ENCODE assay signal across 1 cellular context in genomic region chr16:53766304-53767016, GRCh38.
TF ChIP-seq lines count a peak whose summit lies in the region.

No MANE protein-coding gene starts in this region.

TF ChIP-seq in HepG2, 621 proteins besides CTCF, POLR2A, EP300 and RAD21 (continued from another document and continues in another):
- TF ChIP-seq, protein P1, sequence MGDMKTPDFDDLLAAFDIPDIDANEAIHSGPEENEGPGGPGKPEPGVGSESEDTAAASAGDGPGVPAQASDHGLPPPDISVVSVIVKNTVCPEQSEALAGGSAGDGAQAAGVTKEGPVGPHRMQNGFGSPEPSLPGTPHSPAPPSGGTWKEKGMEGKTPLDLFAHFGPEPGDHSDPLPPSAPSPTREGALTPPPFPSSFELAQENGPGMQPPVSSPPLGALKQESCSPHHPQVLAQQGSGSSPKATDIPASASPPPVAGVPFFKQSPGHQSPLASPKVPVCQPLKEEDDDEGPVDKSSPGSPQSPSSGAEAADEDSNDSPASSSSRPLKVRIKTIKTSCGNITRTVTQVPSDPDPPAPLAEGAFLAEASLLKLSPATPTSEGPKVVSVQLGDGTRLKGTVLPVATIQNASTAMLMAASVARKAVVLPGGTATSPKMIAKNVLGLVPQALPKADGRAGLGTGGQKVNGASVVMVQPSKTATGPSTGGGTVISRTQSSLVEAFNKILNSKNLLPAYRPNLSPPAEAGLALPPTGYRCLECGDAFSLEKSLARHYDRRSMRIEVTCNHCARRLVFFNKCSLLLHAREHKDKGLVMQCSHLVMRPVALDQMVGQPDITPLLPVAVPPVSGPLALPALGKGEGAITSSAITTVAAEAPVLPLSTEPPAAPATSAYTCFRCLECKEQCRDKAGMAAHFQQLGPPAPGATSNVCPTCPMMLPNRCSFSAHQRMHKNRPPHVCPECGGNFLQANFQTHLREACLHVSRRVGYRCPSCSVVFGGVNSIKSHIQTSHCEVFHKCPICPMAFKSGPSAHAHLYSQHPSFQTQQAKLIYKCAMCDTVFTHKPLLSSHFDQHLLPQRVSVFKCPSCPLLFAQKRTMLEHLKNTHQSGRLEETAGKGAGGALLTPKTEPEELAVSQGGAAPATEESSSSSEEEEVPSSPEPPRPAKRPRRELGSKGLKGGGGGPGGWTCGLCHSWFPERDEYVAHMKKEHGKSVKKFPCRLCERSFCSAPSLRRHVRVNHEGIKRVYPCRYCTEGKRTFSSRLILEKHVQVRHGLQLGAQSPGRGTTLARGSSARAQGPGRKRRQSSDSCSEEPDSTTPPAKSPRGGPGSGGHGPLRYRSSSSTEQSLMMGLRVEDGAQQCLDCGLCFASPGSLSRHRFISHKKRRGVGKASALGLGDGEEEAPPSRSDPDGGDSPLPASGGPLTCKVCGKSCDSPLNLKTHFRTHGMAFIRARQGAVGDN (CRISPR knock-in tag; IDR thresholded peaks at IDR 0.05): peak; percentile 45; the same call in 1 of the 2 replicates
- TF ChIP-seq NR2C2 (CRISPR knock-in tag; IDR thresholded peaks at IDR 0.05; ENCODE audit: borderline replicate concordance): no peak
- no peak for TF ChIP-seq MED13 (CRISPR knock-in tag; IDR thresholded peaks at IDR 0.05)
- TF ChIP-seq, protein P2, sequence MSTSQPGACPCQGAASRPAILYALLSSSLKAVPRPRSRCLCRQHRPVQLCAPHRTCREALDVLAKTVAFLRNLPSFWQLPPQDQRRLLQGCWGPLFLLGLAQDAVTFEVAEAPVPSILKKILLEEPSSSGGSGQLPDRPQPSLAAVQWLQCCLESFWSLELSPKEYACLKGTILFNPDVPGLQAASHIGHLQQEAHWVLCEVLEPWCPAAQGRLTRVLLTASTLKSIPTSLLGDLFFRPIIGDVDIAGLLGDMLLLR (CRISPR knock-in tag; IDR thresholded peaks at IDR 0.05): no peak
- peak; percentile 34; the same call in 1 of the 2 replicates for TF ChIP-seq FOXO1 (CRISPR knock-in tag; IDR thresholded peaks at IDR 0.05)
- no peak for TF ChIP-seq NR3C1 (CRISPR knock-in tag; IDR thresholded peaks at IDR 0.05)
- no peak for TF ChIP-seq ZNF713 (CRISPR knock-in tag; IDR thresholded peaks at IDR 0.05)
- TF ChIP-seq ETV6 (CRISPR knock-in tag; conservative IDR thresholded peaks at IDR 0.05): no peak
- no peak for TF ChIP-seq ZBTB1 (CRISPR knock-in tag; IDR thresholded peaks at IDR 0.05; ENCODE audit: borderline replicate concordance)
- TF ChIP-seq MBNL3 (CRISPR knock-in tag; conservative IDR thresholded peaks at IDR 0.05): no peak
- TF ChIP-seq REPIN1 (CRISPR knock-in tag; IDR thresholded peaks at IDR 0.05; ENCODE audit: borderline replicate concordance, low read depth): no peak; the same call in 1 of the 2 replicates
- TF ChIP-seq, protein P3, sequence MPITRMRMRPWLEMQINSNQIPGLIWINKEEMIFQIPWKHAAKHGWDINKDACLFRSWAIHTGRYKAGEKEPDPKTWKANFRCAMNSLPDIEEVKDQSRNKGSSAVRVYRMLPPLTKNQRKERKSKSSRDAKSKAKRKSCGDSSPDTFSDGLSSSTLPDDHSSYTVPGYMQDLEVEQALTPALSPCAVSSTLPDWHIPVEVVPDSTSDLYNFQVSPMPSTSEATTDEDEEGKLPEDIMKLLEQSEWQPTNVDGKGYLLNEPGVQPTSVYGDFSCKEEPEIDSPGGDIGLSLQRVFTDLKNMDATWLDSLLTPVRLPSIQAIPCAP (CRISPR knock-in tag; IDR thresholded peaks at IDR 0.05; ENCODE audit: low read depth): no peak
- TF ChIP-seq PHF21A (CRISPR knock-in tag; IDR thresholded peaks at IDR 0.05): peak; percentile 60
- no peak for TF ChIP-seq CHCHD3 (CRISPR knock-in tag; IDR thresholded peaks at IDR 0.05)
- TF ChIP-seq GATAD2A (CRISPR knock-in tag; IDR thresholded peaks at IDR 0.05): peak; percentile 55
- no peak for TF ChIP-seq ZNF136 (CRISPR knock-in tag; IDR thresholded peaks at IDR 0.05; ENCODE audit: low read depth)
- TF ChIP-seq ZNF775 (CRISPR knock-in tag; IDR thresholded peaks at IDR 0.05; ENCODE audit: borderline replicate concordance): no peak
- TF ChIP-seq ZNF280D (CRISPR knock-in tag; IDR thresholded peaks at IDR 0.05): no peak
- no peak for TF ChIP-seq PHB2 (IDR thresholded peaks at IDR 0.05; ENCODE audit: partially characterized antibody)
- TF ChIP-seq ZNF230 (CRISPR knock-in tag; IDR thresholded peaks at IDR 0.05): no peak
- TF ChIP-seq ZNF264 (CRISPR knock-in tag; IDR thresholded peaks at IDR 0.05): no peak
- TF ChIP-seq, protein P4, sequence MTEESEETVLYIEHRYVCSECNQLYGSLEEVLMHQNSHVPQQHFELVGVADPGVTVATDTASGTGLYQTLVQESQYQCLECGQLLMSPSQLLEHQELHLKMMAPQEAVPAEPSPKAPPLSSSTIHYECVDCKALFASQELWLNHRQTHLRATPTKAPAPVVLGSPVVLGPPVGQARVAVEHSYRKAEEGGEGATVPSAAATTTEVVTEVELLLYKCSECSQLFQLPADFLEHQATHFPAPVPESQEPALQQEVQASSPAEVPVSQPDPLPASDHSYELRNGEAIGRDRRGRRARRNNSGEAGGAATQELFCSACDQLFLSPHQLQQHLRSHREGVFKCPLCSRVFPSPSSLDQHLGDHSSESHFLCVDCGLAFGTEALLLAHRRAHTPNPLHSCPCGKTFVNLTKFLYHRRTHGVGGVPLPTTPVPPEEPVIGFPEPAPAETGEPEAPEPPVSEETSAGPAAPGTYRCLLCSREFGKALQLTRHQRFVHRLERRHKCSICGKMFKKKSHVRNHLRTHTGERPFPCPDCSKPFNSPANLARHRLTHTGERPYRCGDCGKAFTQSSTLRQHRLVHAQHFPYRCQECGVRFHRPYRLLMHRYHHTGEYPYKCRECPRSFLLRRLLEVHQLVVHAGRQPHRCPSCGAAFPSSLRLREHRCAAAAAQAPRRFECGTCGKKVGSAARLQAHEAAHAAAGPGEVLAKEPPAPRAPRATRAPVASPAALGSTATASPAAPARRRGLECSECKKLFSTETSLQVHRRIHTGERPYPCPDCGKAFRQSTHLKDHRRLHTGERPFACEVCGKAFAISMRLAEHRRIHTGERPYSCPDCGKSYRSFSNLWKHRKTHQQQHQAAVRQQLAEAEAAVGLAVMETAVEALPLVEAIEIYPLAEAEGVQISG (CRISPR knock-in tag; IDR thresholded peaks at IDR 0.05): peak; percentile 34; the same call in 1 of the 2 replicates
- no peak for TF ChIP-seq NFIB (CRISPR knock-in tag; IDR thresholded peaks at IDR 0.05; ENCODE audit: borderline replicate concordance)
- TF ChIP-seq GTF3A (CRISPR knock-in tag; conservative IDR thresholded peaks at IDR 0.05): no peak
- no peak for TF ChIP-seq ZNF44 (CRISPR knock-in tag; IDR thresholded peaks at IDR 0.05)
- no peak for TF ChIP-seq MTF2 (CRISPR knock-in tag; IDR thresholded peaks at IDR 0.05; ENCODE audit: borderline replicate concordance)
- no peak for TF ChIP-seq NFRKB (IDR thresholded peaks at IDR 0.05)
- TF ChIP-seq, protein P5, sequence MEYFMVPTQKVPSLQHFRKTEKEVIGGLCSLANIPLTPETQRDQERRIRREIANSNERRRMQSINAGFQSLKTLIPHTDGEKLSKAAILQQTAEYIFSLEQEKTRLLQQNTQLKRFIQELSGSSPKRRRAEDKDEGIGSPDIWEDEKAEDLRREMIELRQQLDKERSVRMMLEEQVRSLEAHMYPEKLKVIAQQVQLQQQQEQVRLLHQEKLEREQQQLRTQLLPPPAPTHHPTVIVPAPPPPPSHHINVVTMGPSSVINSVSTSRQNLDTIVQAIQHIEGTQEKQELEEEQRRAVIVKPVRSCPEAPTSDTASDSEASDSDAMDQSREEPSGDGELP (IDR thresholded peaks at IDR 0.05; ENCODE audit: borderline replicate concordance, low read depth): peak; percentile 48; the same call in 1 of the 2 replicates
- peak; percentile 70 for TF ChIP-seq ASH2L (IDR thresholded peaks at IDR 0.05; ENCODE audit: insufficient read length, low read depth, low read length)
- TF ChIP-seq, protein P6, sequence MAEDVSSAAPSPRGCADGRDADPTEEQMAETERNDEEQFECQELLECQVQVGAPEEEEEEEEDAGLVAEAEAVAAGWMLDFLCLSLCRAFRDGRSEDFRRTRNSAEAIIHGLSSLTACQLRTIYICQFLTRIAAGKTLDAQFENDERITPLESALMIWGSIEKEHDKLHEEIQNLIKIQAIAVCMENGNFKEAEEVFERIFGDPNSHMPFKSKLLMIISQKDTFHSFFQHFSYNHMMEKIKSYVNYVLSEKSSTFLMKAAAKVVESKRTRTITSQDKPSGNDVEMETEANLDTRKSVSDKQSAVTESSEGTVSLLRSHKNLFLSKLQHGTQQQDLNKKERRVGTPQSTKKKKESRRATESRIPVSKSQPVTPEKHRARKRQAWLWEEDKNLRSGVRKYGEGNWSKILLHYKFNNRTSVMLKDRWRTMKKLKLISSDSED (CRISPR knock-in tag; IDR thresholded peaks at IDR 0.05): no peak
- no peak for TF ChIP-seq ZNF260 (CRISPR knock-in tag; IDR thresholded peaks at IDR 0.05; ENCODE audit: borderline replicate concordance, low read depth)
- peak; percentile 62 for TF ChIP-seq NFIC (IDR thresholded peaks at IDR 0.05; ENCODE audit: low read length)
- no peak for TF ChIP-seq ZNF496 (CRISPR knock-in tag; IDR thresholded peaks at IDR 0.05; ENCODE audit: insufficient replicate concordance)
- TF ChIP-seq, protein P7, sequence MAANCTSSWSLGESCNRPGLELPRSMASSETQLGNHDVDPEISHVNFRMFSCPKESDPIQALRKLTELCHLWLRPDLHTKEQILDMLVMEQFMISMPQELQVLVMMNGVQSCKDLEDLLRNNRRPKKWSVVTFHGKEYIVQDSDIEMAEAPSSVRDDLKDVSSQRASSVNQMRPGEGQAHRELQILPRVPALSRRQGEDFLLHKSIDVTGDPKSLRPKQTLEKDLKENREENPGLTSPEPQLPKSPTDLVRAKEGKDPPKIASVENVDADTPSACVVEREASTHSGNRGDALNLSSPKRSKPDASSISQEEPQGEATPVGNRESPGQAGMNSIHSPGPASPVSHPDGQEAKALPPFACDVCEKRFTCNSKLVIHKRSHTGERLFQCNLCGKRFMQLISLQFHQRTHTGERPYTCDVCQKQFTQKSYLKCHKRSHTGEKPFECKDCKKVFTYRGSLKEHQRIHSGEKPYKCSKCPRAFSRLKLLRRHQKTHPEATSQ (CRISPR knock-in tag; IDR thresholded peaks at IDR 0.05; ENCODE audit: borderline replicate concordance): no peak
- no peak for TF ChIP-seq HNRNPH1 (optimal IDR thresholded peaks at IDR 0.05; ENCODE audit: low read depth, low read length)
- no peak for TF ChIP-seq ZIK1 (CRISPR knock-in tag; IDR thresholded peaks at IDR 0.05; ENCODE audit: borderline replicate concordance, low read depth)
- no peak for TF ChIP-seq ZNF547 (CRISPR knock-in tag; IDR thresholded peaks at IDR 0.05)
- no peak for TF ChIP-seq LBX2 (CRISPR knock-in tag; IDR thresholded peaks at IDR 0.05; ENCODE audit: borderline replicate concordance)
- TF ChIP-seq SIX4 (CRISPR knock-in tag; IDR thresholded peaks at IDR 0.05): no peak
- TF ChIP-seq ZSCAN22 (CRISPR knock-in tag; IDR thresholded peaks at IDR 0.05): no peak
- no peak for TF ChIP-seq GMEB2 (CRISPR knock-in tag; IDR thresholded peaks at IDR 0.05; ENCODE audit: low read depth)
- no peak for TF ChIP-seq SATB2 (CRISPR knock-in tag; IDR thresholded peaks at IDR 0.05)
- TF ChIP-seq TEAD3 (CRISPR knock-in tag; optimal IDR thresholded peaks at IDR 0.05; ENCODE audit: borderline replicate concordance): peak; percentile 51
- TF ChIP-seq, protein P8, sequence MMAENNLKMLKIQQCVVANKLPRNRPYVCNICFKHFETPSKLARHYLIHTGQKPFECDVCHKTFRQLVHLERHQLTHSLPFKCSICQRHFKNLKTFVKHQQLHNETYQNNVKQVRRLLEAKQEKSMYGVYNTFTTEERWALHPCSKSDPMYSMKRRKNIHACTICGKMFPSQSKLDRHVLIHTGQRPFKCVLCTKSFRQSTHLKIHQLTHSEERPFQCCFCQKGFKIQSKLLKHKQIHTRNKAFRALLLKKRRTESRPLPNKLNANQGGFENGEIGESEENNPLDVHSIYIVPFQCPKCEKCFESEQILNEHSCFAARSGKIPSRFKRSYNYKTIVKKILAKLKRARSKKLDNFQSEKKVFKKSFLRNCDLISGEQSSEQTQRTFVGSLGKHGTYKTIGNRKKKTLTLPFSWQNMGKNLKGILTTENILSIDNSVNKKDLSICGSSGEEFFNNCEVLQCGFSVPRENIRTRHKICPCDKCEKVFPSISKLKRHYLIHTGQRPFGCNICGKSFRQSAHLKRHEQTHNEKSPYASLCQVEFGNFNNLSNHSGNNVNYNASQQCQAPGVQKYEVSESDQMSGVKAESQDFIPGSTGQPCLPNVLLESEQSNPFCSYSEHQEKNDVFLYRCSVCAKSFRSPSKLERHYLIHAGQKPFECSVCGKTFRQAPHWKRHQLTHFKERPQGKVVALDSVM (CRISPR knock-in tag; IDR thresholded peaks at IDR 0.05): no peak
- TF ChIP-seq ZNF644 (CRISPR knock-in tag; IDR thresholded peaks at IDR 0.05; ENCODE audit: low read depth): peak; percentile 86
- no peak for TF ChIP-seq ZNF570 (CRISPR knock-in tag; IDR thresholded peaks at IDR 0.05; ENCODE audit: borderline replicate concordance)
- no peak for TF ChIP-seq ZNF33A (CRISPR knock-in tag; IDR thresholded peaks at IDR 0.05; ENCODE audit: borderline replicate concordance)
- TF ChIP-seq SRF (IDR thresholded peaks at IDR 0.05; ENCODE audit: low read depth, low read length): no peak
